ENCODE assay signal across 19 cellular contexts in the genomic region with DNA sequence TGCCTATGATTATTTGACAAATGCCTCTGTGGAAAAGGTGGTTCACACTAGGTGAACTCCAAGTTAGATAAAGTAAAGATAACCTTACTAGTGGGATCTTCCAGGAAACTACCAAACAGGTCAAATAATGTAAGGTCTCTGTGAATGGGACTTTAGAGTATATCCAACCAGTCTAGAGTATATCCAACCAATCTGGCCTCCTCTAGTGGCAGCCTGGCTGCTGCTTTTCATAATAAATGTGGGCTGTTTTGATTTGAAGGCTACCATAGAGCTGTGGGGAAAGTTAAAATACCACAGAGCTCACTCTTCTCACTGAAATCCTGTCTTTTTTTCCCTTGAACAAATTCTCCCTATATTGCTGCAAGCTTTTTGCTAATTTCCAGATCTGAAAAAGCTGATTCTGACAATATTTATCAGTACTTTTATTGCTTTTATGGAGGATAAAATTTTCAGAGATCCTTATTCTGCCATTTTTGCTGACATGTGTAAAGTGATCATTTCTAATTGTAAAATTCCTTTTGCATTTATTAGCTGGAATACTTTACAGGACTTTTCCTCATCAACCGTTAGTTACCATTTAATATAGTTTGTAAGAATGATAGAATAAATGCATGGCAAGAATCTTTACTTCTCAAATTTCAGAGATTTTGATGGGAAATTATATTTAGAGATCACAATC.
A peak's percentile ranks its signal among the peaks of the same experiment; 100 is the strongest.
DNase-seq lines count a peak whose midpoint lies in the region; ATAC-seq and TF ChIP-seq lines count a peak whose summit lies in the region.
"Had no signal": no experiment of that assay in that cellular context is flagged by ENCODE, and none has a peak within 500 bp of the region (broad histone marks: within the 10 kb centered on the region; RNA-seq: fewer than 3 reads in every experiment).

No MANE protein-coding gene starts in this region.

- H3K27ac ChIP-seq in A673 (ENCODE audit: low read depth, low read length, poor library complexity, severe bottlenecking), result no peak overlapping the region
- no peak overlapping the region for H3K27ac ChIP-seq in foreskin keratinocyte
- H3K27ac ChIP-seq: left lung had no signal

- CTCF ChIA-PET in A673 (lab: Charles Lee) (no interaction called here), T-cell (lab: Charles Lee) (no interaction called here)
- CTCF ChIA-PET in activated CD4-positive, alpha-beta T cell treated with anti-CD3 and anti-CD28 coated beads, Interleukin-2, amount 10 ng/mL, durations not matched to agents 7 days and 5 days (lab: Charles Lee), result interaction anchor here (0.6 to 1.0 kb wide), 2 partner anchors 18 to 33 kb away, joined by 3 read pairs; no protein-coding TSS in a partner anchor

- H3K27me3 ChIP-seq in A673 (replicated peaks; ENCODE audit: insufficient read depth, low read depth, low read length, poor library complexity) (no peaks in the 10 kb centered on the region), foreskin keratinocyte (no peaks in the 10 kb centered on the region)
- H3K27me3 ChIP-seq: left lung had no signal

- no peak for ATAC-seq in foreskin keratinocyte
- no peak for ATAC-seq in T-cell (replicated peaks in 1 of 4)
- no peak for ATAC-seq in GM21528 (IDR thresholded peaks at IDR 0.05; ENCODE audit: low FRiP score, unreplicated experiment)
- ATAC-seq: left lung, Right ventricle myocardium inferior had no signal

- no peaks in the 10 kb centered on the region for H3K27me3 Mint-ChIP-seq in T-cell
- no peaks in the 10 kb centered on the region for H3K27me3 Mint-ChIP-seq in activated CD4-positive, alpha-beta T cell treated with anti-CD3 and anti-CD28 coated beads, Interleukin-2, amount 10 ng/mL, durations not matched to agents 7 days and 5 days
- H3K27me3 Mint-ChIP-seq: activated CD4-positive, alpha-beta memory T cell treated with anti-CD3 and anti-CD28 coated beads, Interleukin-2, amount 10 ng/mL, durations not matched to agents 7 days and 5 days had no signal

- peak; percentile 38 for TF ChIP-seq CTCF in A673 (conservative IDR thresholded peaks at IDR 0.05; ENCODE audit: low read depth, low read length)
- TF ChIP-seq CTCF in foreskin keratinocyte (conservative IDR thresholded peaks at IDR 0.05), result peak; percentile 42

- peaks cover 10% of the 10 kb centered on the region for H3K9me3 ChIP-seq in A673 (ENCODE audit: low read depth, low read length, poor library complexity, severe bottlenecking)

- intact Hi-C loops in A673 (cut with micrococcal nuclease; ENCODE audit: unreplicated experiment), result no loop called here

- H3K36me3 Mint-ChIP-seq in T-cell, result peaks cover 63% of the 10 kb centered on the region
- peaks cover 37% of the 10 kb centered on the region for H3K36me3 Mint-ChIP-seq in activated CD4-positive, alpha-beta T cell treated with anti-CD3 and anti-CD28 coated beads, Interleukin-2, amount 10 ng/mL, durations not matched to agents 7 days and 5 days (ENCODE audit: low read depth)

- H3K9me3 Mint-ChIP-seq in T-cell, result peaks cover 5 to 21% (median 8%) of the 10 kb centered on the region in 3 donors
- H3K9me3 Mint-ChIP-seq in activated CD4-positive, alpha-beta T cell treated with anti-CD3 and anti-CD28 coated beads, Interleukin-2, amount 10 ng/mL, durations not matched to agents 7 days and 5 days, result peaks cover 10% of the 10 kb centered on the region

- H3K4me1 ChIP-seq in A673 (ENCODE audit: insufficient read depth, low read length, poor library complexity, severe bottlenecking) (no peaks in the 10 kb centered on the region), foreskin keratinocyte (no peaks in the 10 kb centered on the region)
- H3K4me1 ChIP-seq: left lung had no signal

- no peak for DNase-seq in A673 (ENCODE audit: low spot score)
- DNase-seq in HT-29 (ENCODE audit: low spot score), result peak; percentile 6
- peak; percentile 0 for DNase-seq in amniotic epithelial cell (ENCODE audit: low read depth)
- DNase-seq in foreskin keratinocyte, result no peak
- no peak for DNase-seq in T-cell
- no peak for DNase-seq in SHP77 (lab: John Stamatoyannopoulos, UW)
- DNase-seq in activated CD4-positive, alpha-beta T cell treated with anti-CD3 and anti-CD28 coated beads, Interleukin-2, amount 10 ng/mL, durations not matched to agents 7 days and 5 days, result no peak
- DNase-seq: activated CD4-positive, alpha-beta memory T cell treated with anti-CD3 and anti-CD28 coated beads, Interleukin-2, amount 10 ng/mL, durations not matched to agents 7 days and 5 days; activated naive CD4-positive, alpha-beta T cell; aorta; C1 segment of cervical spinal cord; GDM1; left lung; NCI-H1105 treated with DMSO at 0.1 percent for 48 hours; NCI-H2081 treated with DMSO at 0.1 percent for 48 hours; NCI-H510A; stimulated activated CD8-positive, alpha-beta memory T cell treated with anti-CD3 and anti-CD28 coated beads, Interleukin-4, amount 100 ng/mL, for 48 hours had no signal

- peaks cover 14% of the 10 kb centered on the region for H3K36me3 ChIP-seq in A673 (ENCODE audit: insufficient read depth, low read length, poor library complexity, severe bottlenecking)

- no peaks in the 10 kb centered on the region for H3K4me1 Mint-ChIP-seq in T-cell
- H3K4me1 Mint-ChIP-seq in activated CD4-positive, alpha-beta T cell treated with anti-CD3 and anti-CD28 coated beads, Interleukin-2, amount 10 ng/mL, durations not matched to agents 7 days and 5 days, result no peaks in the 10 kb centered on the region
- H3K4me1 Mint-ChIP-seq: activated CD4-positive, alpha-beta memory T cell treated with anti-CD3 and anti-CD28 coated beads, Interleukin-2, amount 10 ng/mL, durations not matched to agents 7 days and 5 days had no signal

- H3K27ac Mint-ChIP-seq in T-cell, result no peak overlapping the region
- H3K27ac Mint-ChIP-seq in activated CD4-positive, alpha-beta T cell treated with anti-CD3 and anti-CD28 coated beads, Interleukin-2, amount 10 ng/mL, durations not matched to agents 7 days and 5 days, result no peak overlapping the region
- H3K27ac Mint-ChIP-seq: activated CD4-positive, alpha-beta memory T cell treated with anti-CD3 and anti-CD28 coated beads, Interleukin-2, amount 10 ng/mL, durations not matched to agents 7 days and 5 days had no signal

- H3K4me3 ChIP-seq in A673 (ENCODE audit: low read depth, low read length, poor library complexity, severe bottlenecking), result no peak overlapping the region
- H3K4me3 ChIP-seq: left lung had no signal

- no peak overlapping the region for H3K4me3 Mint-ChIP-seq in T-cell
- H3K4me3 Mint-ChIP-seq in activated CD4-positive, alpha-beta T cell treated with anti-CD3 and anti-CD28 coated beads, Interleukin-2, amount 10 ng/mL, durations not matched to agents 7 days and 5 days, result no peak overlapping the region
- H3K4me3 Mint-ChIP-seq: activated CD4-positive, alpha-beta memory T cell treated with anti-CD3 and anti-CD28 coated beads, Interleukin-2, amount 10 ng/mL, durations not matched to agents 7 days and 5 days had no signal

- BruUV-seq in A673 (replicated peaks; lab: Mats Ljungman, UMichigan), result no TSS peak

- POLR2A ChIA-PET in A673 (lab: Charles Lee; ENCODE audit: low non-redundant PET), result no interaction called here
- POLR2A ChIA-PET in T-cell (lab: Charles Lee), result no interaction called here
- POLR2A ChIA-PET in activated CD4-positive, alpha-beta T cell treated with anti-CD3 and anti-CD28 coated beads, Interleukin-2, amount 10 ng/mL, durations not matched to agents 7 days and 5 days (lab: Charles Lee), result no interaction called here

Comparison
In these comparisons a context has a peak if more than half of its experiments do, and no peak if none do; other contexts are left out.
1. DNase-seq: peak in HT-29 (single experiment) and amniotic epithelial cell (single experiment); none in A673 (single experiment), foreskin keratinocyte (0 of 2), T-cell (0 of 34), SHP77 (0 of 2) and activated CD4-positive, alpha-beta T cell treated with anti-CD3 and anti-CD28 coated beads, Interleukin-2, amount 10 ng/mL, durations not matched to agents 7 days and 5 days (single experiment).